In the genomic region with DNA sequence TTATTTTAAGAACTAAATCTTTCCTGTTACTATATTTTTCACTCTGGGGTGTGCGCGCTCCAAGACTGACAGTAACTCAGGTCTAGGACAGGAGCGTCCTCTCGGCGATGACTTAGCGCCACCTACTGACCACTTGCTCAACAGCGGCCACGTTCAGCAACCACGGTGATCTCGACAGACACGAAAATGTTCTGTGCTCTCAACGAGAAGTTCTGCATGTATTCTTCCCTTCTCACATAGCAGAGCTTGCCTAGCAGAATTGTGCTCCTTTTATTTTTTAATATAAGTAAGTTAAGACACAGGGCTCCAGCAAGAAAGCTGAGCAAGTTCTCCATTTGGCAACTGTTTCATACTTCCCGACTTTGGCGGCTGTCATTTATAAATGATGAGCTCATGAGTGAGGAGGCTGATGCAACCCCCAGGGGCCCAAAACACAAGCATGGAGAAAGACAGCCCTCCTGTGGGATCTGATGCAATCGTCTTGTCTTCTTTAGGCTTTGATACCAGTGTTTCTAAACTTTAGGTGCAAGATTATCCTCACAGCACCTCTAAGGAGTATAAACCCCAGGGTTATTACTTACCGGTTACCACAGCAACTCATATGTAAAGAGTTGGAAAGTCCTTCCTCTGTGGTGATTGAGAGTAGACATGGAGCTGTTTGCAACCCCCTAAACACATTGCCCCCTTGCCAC, we compare ENCODE assay signal across 8 cellular contexts.
A peak's percentile ranks its signal among the peaks of the same experiment; 100 is the strongest.
DNase-seq lines count a peak whose midpoint lies in the region; ATAC-seq and TF ChIP-seq lines count a peak whose summit lies in the region.

No MANE protein-coding gene starts in this region.

- peak overlapping the region; percentile 47 for H3K4me3 ChIP-seq in BE2C (ENCODE audit: low read depth, low read length)

- ATAC-seq in GM19025 (IDR thresholded peaks at IDR 0.05; ENCODE audit: low read depth, unreplicated experiment) (peak; percentile 95), HG03159 (IDR thresholded peaks at IDR 0.05; ENCODE audit: unreplicated experiment) (peak; percentile 97), left colon (peak; percentile 92)

- no peaks in the 10 kb centered on the region for H3K9me3 ChIP-seq in BE2C

- intact Hi-C loops in left colon (cut with DNase I, micrococcal nuclease): no loop called here

- H3K4me1 ChIP-seq in BE2C: peaks cover 10% of the 10 kb centered on the region; the same call in 1 of the 2 replicates

- TF ChIP-seq CTCF in BE2C (IDR thresholded peaks at IDR 0.05; ENCODE audit: low read depth, low read length): peak; percentile 98

- H3K36me3 ChIP-seq in BE2C: no peaks in the 10 kb centered on the region

- DNase-seq in BE2C: peak; percentile 83
- DNase-seq in NCI-H226: peak; percentile 50
- peak; percentile 50 to 70 (median 62) for DNase-seq in activated CD4-positive, CD25-positive, alpha-beta regulatory T cell (lab: John Stamatoyannopoulos, UW)
- DNase-seq in central memory CD4-positive, alpha-beta T cell: peak; percentile 70
- peak; percentile 70 to 87 for DNase-seq in left colon
- DNase-seq in stimulated activated CD4-positive, alpha-beta T cell treated with anti-CD3 and anti-CD28 coated beads, Interleukin-2, amount 100 ng/mL, for 4 hours (ENCODE audit: low read depth): peak; percentile 70

- no peaks in the 10 kb centered on the region for H3K27me3 ChIP-seq in BE2C

Comparison
In these comparisons a context has a peak if more than half of its experiments do, and no peak if none do; other contexts are left out.
1. Peak in every context shown above with its lines: DNase-seq, ATAC-seq and H3K4me3 ChIP-seq.